In the genomic region with DNA sequence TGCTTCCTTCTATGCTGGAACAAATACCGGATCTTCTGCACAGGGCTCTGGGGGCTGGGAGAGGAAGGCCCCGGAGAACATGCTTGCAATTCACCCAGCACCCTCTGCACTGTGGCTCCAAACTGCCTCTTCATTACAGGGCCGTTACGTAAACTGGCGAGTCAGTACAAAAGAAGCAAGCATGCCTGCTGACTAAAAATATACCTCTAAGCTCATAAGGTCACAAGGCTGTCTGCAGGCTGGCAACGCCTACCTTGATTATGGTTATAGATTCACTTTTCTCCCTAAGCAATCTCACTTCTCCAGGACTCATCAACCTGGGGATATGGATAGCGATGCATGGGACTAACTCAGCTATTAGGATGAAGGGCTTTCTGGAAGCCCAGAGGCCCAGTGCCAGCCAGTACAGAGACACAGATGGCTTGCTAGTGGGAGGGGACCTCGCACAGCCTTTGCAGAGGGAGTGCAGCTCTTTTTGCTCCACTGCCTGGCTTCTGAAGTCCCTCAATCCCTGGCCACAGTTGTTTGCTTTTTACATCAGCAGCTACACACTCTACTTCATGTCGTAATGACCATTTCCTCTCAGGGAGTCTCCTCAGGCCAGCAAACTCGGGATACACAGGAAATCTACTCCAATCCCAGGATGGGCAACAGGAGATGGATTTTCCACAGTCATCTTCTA, we compare ENCODE assay signal across 1 cellular context.
TF ChIP-seq lines count a peak whose summit lies in the region.

No MANE protein-coding gene starts in this region.

TF ChIP-seq in IMR-90, 13 proteins besides CTCF, POLR2A, EP300 and RAD21:
- TF ChIP-seq CHD1 (IDR thresholded peaks at IDR 0.05; ENCODE audit: low read depth, low read length) (no peak), MAFK (IDR thresholded peaks at IDR 0.05; ENCODE audit: low read depth, low read length) (peak; percentile 48; the same call in 1 of the 2 replicates), CEBPB (IDR thresholded peaks at IDR 0.05; ENCODE audit: low read depth, low read length) (peak; percentile 78), RFX5 (IDR thresholded peaks at IDR 0.05; ENCODE audit: low read depth, low read length) (no peak), RCOR1 (IDR thresholded peaks at IDR 0.05; ENCODE audit: insufficient replicate concordance, low read length) (peak; percentile 17), BHLHE40 (IDR thresholded peaks at IDR 0.05; ENCODE audit: low read depth, low read length) (0 out of 2 replicates have a peak, but pooled peaks have one; percentile 29), MAZ (IDR thresholded peaks at IDR 0.05; ENCODE audit: borderline replicate concordance, low read depth, low read length) (peak; percentile 30; the same call in 1 of the 2 replicates), NFE2L2 (IDR thresholded peaks at IDR 0.05; ENCODE audit: low read depth, low read length) (peak; percentile 47; the same call in 1 of the 2 replicates), MXI1 (IDR thresholded peaks at IDR 0.05; ENCODE audit: borderline replicate concordance, low read depth, low read length) (0 out of 2 replicates have a peak, but pooled peaks have one; percentile 28), SMC3 (IDR thresholded peaks at IDR 0.05; ENCODE audit: low read depth, low read length) (0 out of 2 replicates have a peak, but pooled peaks have one; percentile 3), FOS (IDR thresholded peaks at IDR 0.05; ENCODE audit: low read depth, low read length) (no peak)
- TF ChIP-seq, protein P1, sequence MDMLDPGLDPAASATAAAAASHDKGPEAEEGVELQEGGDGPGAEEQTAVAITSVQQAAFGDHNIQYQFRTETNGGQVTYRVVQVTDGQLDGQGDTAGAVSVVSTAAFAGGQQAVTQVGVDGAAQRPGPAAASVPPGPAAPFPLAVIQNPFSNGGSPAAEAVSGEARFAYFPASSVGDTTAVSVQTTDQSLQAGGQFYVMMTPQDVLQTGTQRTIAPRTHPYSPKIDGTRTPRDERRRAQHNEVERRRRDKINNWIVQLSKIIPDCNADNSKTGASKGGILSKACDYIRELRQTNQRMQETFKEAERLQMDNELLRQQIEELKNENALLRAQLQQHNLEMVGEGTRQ (IDR thresholded peaks at IDR 0.05; ENCODE audit: low read depth, low read length), result no peak
